Comparison of ENCODE assay signal across 8 cellular contexts in the genomic region with DNA sequence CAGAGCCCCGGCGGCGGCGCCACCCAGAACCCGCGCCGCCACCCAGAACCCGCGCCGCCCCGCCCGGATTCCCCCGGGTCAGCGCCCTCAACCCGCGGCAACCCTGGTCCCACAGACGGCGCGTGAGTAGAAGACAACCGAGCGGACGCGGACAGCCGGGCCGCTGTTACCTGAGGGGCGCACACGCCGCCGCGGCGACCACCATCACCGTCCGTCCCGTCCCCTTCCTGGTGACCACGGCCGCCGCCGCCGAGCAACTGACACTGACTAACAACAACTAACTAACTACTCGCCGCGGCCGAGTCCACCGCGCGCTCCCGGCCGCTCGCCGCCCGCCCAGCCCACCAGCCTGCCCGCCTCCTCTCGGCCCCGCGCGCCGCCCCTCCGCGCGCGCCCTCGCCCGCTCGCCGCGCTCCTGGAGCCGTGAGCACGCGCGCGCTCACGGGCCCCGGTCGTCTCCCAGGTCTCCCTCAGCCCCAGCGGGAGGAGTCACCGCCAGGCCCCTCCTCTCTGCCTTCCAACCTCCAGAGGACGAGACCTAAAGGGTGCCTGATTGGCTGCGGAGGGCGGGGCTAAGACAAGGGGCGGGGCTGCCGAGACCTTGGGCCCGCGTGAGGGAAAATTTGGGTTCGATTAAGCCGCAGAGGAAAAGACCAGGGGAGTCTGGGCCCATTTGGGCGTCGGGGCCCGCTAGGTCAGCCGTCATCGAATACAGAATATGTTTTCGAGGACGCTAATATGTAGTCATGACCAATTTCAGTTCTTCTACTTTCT. TPM values are rescaled to one million over a fixed set of nuclear protein-coding genes. Genes with fewer than 3 reads are reported as not detected.
DNase-seq lines count a peak whose midpoint lies in the region; ATAC-seq, FAIRE-seq and TF ChIP-seq lines count a peak whose summit lies in the region.

A gene with protein sequence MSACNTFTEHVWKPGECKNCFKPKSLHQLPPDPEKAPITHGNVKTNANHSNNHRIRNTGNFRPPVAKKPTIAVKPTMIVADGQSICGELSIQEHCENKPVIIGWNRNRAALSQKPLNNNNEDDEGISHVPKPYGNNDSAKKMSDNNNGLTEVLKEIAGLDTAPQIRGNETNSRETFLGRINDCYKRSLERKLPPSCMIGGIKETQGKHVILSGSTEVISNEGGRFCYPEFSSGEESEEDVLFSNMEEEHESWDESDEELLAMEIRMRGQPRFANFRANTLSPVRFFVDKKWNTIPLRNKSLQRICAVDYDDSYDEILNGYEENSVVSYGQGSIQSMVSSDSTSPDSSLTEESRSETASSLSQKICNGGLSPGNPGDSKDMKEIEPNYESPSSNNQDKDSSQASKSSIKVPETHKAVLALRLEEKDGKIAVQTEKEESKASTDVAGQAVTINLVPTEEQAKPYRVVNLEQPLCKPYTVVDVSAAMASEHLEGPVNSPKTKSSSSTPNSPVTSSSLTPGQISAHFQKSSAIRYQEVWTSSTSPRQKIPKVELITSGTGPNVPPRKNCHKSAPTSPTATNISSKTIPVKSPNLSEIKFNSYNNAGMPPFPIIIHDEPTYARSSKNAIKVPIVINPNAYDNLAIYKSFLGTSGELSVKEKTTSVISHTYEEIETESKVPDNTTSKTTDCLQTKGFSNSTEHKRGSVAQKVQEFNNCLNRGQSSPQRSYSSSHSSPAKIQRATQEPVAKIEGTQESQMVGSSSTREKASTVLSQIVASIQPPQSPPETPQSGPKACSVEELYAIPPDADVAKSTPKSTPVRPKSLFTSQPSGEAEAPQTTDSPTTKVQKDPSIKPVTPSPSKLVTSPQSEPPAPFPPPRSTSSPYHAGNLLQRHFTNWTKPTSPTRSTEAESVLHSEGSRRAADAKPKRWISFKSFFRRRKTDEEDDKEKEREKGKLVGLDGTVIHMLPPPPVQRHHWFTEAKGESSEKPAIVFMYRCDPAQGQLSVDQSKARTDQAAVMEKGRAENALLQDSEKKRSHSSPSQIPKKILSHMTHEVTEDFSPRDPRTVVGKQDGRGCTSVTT (N-terminal part only) (minus strand): TSS at position 269 of the 774 bp plus-strand sequence. CDS start 238,178 bp downstream, outside the sequence.

- ATAC-seq in HG03378 (IDR thresholded peaks at IDR 0.05; ENCODE audit: unreplicated experiment), result peak; percentile 76

- peak within 1 kb of the TSS; percentile 87 for H3K27ac ChIP-seq in keratinocyte (ENCODE audit: control insufficient read depth, insufficient read depth, low read length)

- peak within 1 kb of the TSS; percentile 70 to 87 (median 85) for H3K4me3 ChIP-seq in keratinocyte (ENCODE audit: control insufficient read depth in 2 of 3, extremely low read depth in 1 of 3, insufficient read depth in 2 of 3, low read depth in 1 of 3, low read length in 3 of 3)

- TF ChIP-seq CTCF in keratinocyte (optimal IDR thresholded peaks at IDR 0.05 in 1 of 3, IDR thresholded peaks at IDR 0.05 in 1 of 3, conservative IDR thresholded peaks at IDR 0.05 in 1 of 3; ENCODE audit: extremely low read depth in 1 of 3, insufficient read depth in 2 of 3, low read length in 3 of 3), result no peak

- peak within 1 kb of the TSS; percentile 93 for H3K9ac ChIP-seq in keratinocyte (ENCODE audit: control insufficient read depth, extremely low read depth, insufficient read depth, low read length)

- H2AFZ ChIP-seq in keratinocyte (ENCODE audit: control insufficient read depth, low read length), result peak within 1 kb of the TSS; percentile 97

- no peaks in the 10 kb centered on the region for H3K9me1 ChIP-seq in keratinocyte (ENCODE audit: control insufficient read depth, extremely low read depth, insufficient read depth, low read length)

- peaks cover 53% of the 10 kb centered on the region for H3K79me2 ChIP-seq in keratinocyte (ENCODE audit: control insufficient read depth, insufficient read depth, low read length)

- peak within 1 kb of the TSS; percentile 94 for H3K4me2 ChIP-seq in keratinocyte (ENCODE audit: control insufficient read depth, extremely low read depth, insufficient read depth, low read depth, low read length)

- dilution Hi-C loops in keratinocyte (cut with MboI; ENCODE audit: extremely low pct_ligation_motif_present, low sequenced_read_pairs), result no loop called here

- H4K20me1 ChIP-seq in keratinocyte (ENCODE audit: control insufficient read depth, extremely low read depth, insufficient read depth, low read length), result no peaks in the 10 kb centered on the region

- peaks cover 29% of the 10 kb centered on the region for H3K4me1 ChIP-seq in keratinocyte (ENCODE audit: control insufficient read depth, extremely low read depth, insufficient read depth, low read length)

- peak; percentile 46 for FAIRE-seq in keratinocyte (lab: Jason Lieb, UNC)

- DNase-seq in AML-193 (lab: John Stamatoyannopoulos, UW), result peak; percentile 87 to 90
- peak; percentile 98 for DNase-seq in NCI-H460 (ENCODE audit: extremely low read depth, low read depth)
- peak; percentile 99 for DNase-seq in activated CD4-positive, CD25-positive, alpha-beta regulatory T cell treated with anti-CD3 and anti-CD28 coated beads, Interleukin-2, amount 50 U/mL, for 72 hours
- DNase-seq in cerebellar cortex (ENCODE audit: low spot score), result peak; percentile 99
- DNase-seq in keratinocyte (ENCODE audit: low read depth, low spot score), result peak; percentile 80
- peak; percentile 99 to 100 (median 100) for DNase-seq in stimulated activated CD4-positive, alpha-beta T cell treated with anti-CD3 and anti-CD28 coated beads, Interleukin-12 subunit alpha, Interleukin-12 subunit beta, amount 100 ng/mL, for 48 hours (ENCODE audit: low read depth in 2 of 3, low spot score in 1 of 3)

- no peaks in the 10 kb centered on the region for H3K27me3 ChIP-seq in keratinocyte (ENCODE audit: control insufficient read depth, extremely low read depth, insufficient read depth, low read length)

- H3K36me3 ChIP-seq in keratinocyte (ENCODE audit: control insufficient read depth in 2 of 2, extremely low read depth in 1 of 2, insufficient read depth in 2 of 2, low read length in 2 of 2), result no peaks in the 10 kb centered on the region

- TF ChIP-seq POLR2A in GM19099 (IDR thresholded peaks at IDR 0.05; ENCODE audit: extremely low read depth, insufficient read length, low read depth), result peak; percentile 77

- no peaks in the 10 kb centered on the region for H3K9me3 ChIP-seq in keratinocyte (ENCODE audit: control insufficient read depth, low read depth, low read length)

RNA-seq across cellular contexts. Expression of the gene that starts here (rescaled TPM):
- 2.9 and 3.8 TPM in 2 replicates for total RNA-seq in NCI-H460 (2014; rRNA removed; shearing (Covaris generic))
- polyA plus RNA-seq in NCI-H460 (2014; cell fraction: nucleus; rRNA removed), result 1.6 and 3.9 TPM in 2 replicates
- polyA plus RNA-seq in keratinocyte, result 5.0 to 6.4 TPM (median 5.9 TPM) in 3 replicates
- 4.3 TPM for polyA plus RNA-seq in keratinocyte (2011; ENCODE audit: low read depth)
- 2.9 and 4.1 TPM in 2 replicates for polyA plus RNA-seq in keratinocyte (2011; cell fraction: cytosol; rRNA removed)
- 15.3 and 16.0 TPM in 2 replicates for polyA plus RNA-seq in keratinocyte (2011; cell fraction: nucleus; rRNA removed)
- 4.2 and 5.7 TPM in 2 replicates for polyA plus RNA-seq in keratinocyte (2012; ENCODE audit: low replicate concordance)
- 10.1 to 17.8 TPM (median 13.7 TPM) in 3 replicates for polyA minus RNA-seq in keratinocyte
- polyA minus RNA-seq in keratinocyte (2011; cell fraction: cytosol; rRNA and poly(A)+ RNA removed), result 13.0 TPM
- 15.5 and 31.6 TPM in 2 replicates for polyA minus RNA-seq in keratinocyte (2011; cell fraction: nucleus; rRNA and poly(A)+ RNA removed)

Comparison
In these comparisons a context has a peak if more than half of its experiments do, and no peak if none do; other contexts are left out.
1. Peak in every context shown above with its lines: DNase-seq, ATAC-seq, H3K4me3 ChIP-seq and H3K27ac ChIP-seq.